Comparison of ENCODE assay signal across 18 cellular contexts in the genomic region with DNA sequence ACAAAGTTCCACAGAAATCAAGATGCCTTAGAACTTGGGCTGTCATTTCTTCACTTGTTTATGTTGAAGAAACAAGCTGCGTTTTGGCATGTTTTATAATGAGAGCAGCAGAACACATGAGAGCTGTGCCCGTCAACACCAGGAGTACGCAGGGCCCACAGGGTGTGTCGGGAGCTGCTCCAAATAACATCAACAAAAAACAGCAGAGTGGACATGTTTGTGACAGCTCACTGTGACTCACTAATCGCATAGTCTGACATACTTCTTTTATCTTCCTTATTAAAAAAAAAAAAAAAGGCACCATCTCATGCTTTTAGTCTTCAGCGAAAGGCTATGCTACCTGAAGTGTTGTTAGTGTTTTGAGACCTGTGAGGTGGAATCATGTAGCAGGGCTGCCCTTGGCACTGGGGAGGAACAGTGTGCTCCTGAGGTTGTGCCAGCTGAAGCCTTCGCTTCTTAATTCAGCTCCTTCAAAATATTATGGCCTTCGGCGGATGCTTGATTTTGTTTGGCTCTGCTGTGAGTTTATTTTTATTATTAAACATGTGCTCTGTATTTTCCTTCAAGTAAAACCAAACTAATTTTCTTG. TPM values are rescaled to one million over a fixed set of nuclear protein-coding genes. Genes with fewer than 3 reads are reported as not detected.
A peak's percentile ranks its signal among the peaks of the same experiment; 100 is the strongest.
DNase-seq lines count a peak whose midpoint lies in the region; ATAC-seq, FAIRE-seq and TF ChIP-seq lines count a peak whose summit lies in the region.
"Had no signal": no experiment of that assay in that cellular context is flagged by ENCODE, and none has a peak within 500 bp of the region (broad histone marks: within the 10 kb centered on the region; RNA-seq: fewer than 3 reads in every experiment).

No MANE protein-coding gene starts in this region.

- in situ Hi-C loops in K562 (cut with MboI) = no loop called here

- CTCF ChIA-PET in K562 (lab: Yijun Ruan, JAX; ENCODE audit: low intra/inter-chr PET ratio) = no interaction called here

- no peak overlapping the region for H2AFZ ChIP-seq in K562 (ENCODE audit: low read depth, low read length)
- H2AFZ ChIP-seq: hepatocyte had no signal

- intact Hi-C loops in K562 (cut with micrococcal nuclease) (no loop called here), left lung (cut with DNase I) (no loop called here)

- TF ChIP-seq CTCF in K562 (IDR thresholded peaks at IDR 0.05 in 2 of 3, conservative IDR thresholded peaks at IDR 0.05 in 1 of 3; ENCODE audit: insufficient read depth in 2 of 3, low read depth in 1 of 3, low read length in 3 of 3) (no peak), left lung (IDR thresholded peaks at IDR 0.05) (no peak)

- TF ChIP-seq POLR2A in K562 (conservative IDR thresholded peaks at IDR 0.05) = no peak

- H3K4me1 ChIP-seq in K562 (replicated peaks in 1 of 2; ENCODE audit: control insufficient read depth in 2 of 2, insufficient read depth in 2 of 2, low read length in 2 of 2) = peaks cover 0 to 2% of the 10 kb centered on the region in 2 experiments; a peak in 2 of 5 replicates
- peaks cover 0 to 3% of the 10 kb centered on the region in 2 donors for H3K4me1 ChIP-seq in left lung
- H3K4me1 ChIP-seq: body of pancreas had no signal

- FAIRE-seq in K562 (lab: Jason Lieb, UNC) = no peak

- no peaks in the 10 kb centered on the region; the same call in 1 of the 2 replicates for H3K9me3 ChIP-seq in K562 (replicated peaks; ENCODE audit: control insufficient read depth, insufficient read depth, low read depth, low read length)
- H3K9me3 ChIP-seq in left lung = no peaks in the 10 kb centered on the region
- H3K9me3 ChIP-seq: body of pancreas, thyroid gland had no signal

- no peaks in the 10 kb centered on the region for H3K9me1 ChIP-seq in K562 (ENCODE audit: control insufficient read depth, insufficient read depth, low read length)

- H3K4me2 ChIP-seq in K562 (ENCODE audit: insufficient read depth, low read length) = no peak overlapping the region
- H3K4me2 ChIP-seq: hepatocyte had no signal

- H3K27ac ChIP-seq in K562 (ENCODE audit: extremely low read depth, low read depth, low read length) (no peak overlapping the region), left lung (peak overlapping the region in 1 of 2 donors; percentile 15)
- H3K27ac ChIP-seq: body of pancreas, hepatocyte had no signal

- TF ChIP-seq RAD21 in K562 (CRISPR knock-in tag; conservative IDR thresholded peaks at IDR 0.05 in 1 of 2, IDR thresholded peaks at IDR 0.05 in 1 of 2) = no peak

- no peak for ATAC-seq in K562
- peak; percentile 21 for ATAC-seq in left lung
- no peak for ATAC-seq in HG03439 (IDR thresholded peaks at IDR 0.05; ENCODE audit: unreplicated experiment)
- no peak for ATAC-seq in GM21717 (IDR thresholded peaks at IDR 0.05; ENCODE audit: unreplicated experiment)
- ATAC-seq: body of pancreas had no signal

- H3K27me3 ChIP-seq in K562 (ENCODE audit: control insufficient read depth in 2 of 2, insufficient read depth in 2 of 2, low read length in 2 of 2) (peaks cover 11 to 27% of the 10 kb centered on the region in 2 experiments; a peak in 3 of 5 replicates), left lung (no peaks in the 10 kb centered on the region)
- H3K27me3 ChIP-seq: body of pancreas, hepatocyte, thyroid gland had no signal

- POLR2A ChIA-PET in K562 (lab: Yijun Ruan, JAX) = interaction anchor here (0.8 to 1.0 kb wide), 2 partner anchors 14 to 25 kb away, joined by 3 read pairs; no protein-coding TSS in a partner anchor

- DNase-seq in HT1080 (ENCODE audit: low read depth) (peak; percentile 21), K562 (ENCODE audit: extremely low read depth in 1 of 4, low spot score in 3 of 4) (no peak), left lung (no peak), globus pallidus (ENCODE audit: low spot score) (no peak)
- DNase-seq in activated CD4-positive, alpha-beta T cell treated with anti-CD3 and anti-CD28 coated beads, Interleukin-2, amount 50 U/mL, for 48 hours = no peak
- DNase-seq: activated CD8-positive, alpha-beta memory T cell treated with anti-CD3 and anti-CD28 coated beads, Interleukin-2, amount 50 U/mL, for 4 hours; activated naive CD4-positive, alpha-beta T cell; body of pancreas; dermis blood vessel endothelial cell; DMS53; kidney glomerular epithelial cell; NCI-H146; NCI-H446 treated with DMSO at 0.1 percent for 48 hours; stimulated activated CD4-positive, alpha-beta T cell treated with anti-CD3 and anti-CD28 coated beads, Interleukin-4, amount 100 ng/mL, for 4 hours; thyroid gland had no signal

- no peak overlapping the region for H3K9ac ChIP-seq in K562 (ENCODE audit: insufficient read depth in 1 of 2, low read depth in 2 of 2, low read length in 2 of 2)

- H3K36me3 ChIP-seq in K562 (ENCODE audit: control insufficient read depth, insufficient read depth, low read length) = no peaks in the 10 kb centered on the region
- peaks cover 0 to 26% of the 10 kb centered on the region in 2 donors for H3K36me3 ChIP-seq in left lung

- WGBS in K562 (ENCODE audit: insufficient coverage, low coverage, missing lambda C conversion rate) = 34% methylated on average over 9 of the region's 9 CpGs

- H3K4me3 ChIP-seq in K562 (no peak overlapping the region), left lung (no peak overlapping the region)
- H3K4me3 ChIP-seq: body of pancreas, hepatocyte, thyroid gland had no signal

- BruUV-seq in K562 (replicated peaks; lab: Mats Ljungman, UMichigan) = no TSS peak

- no peaks in the 10 kb centered on the region for H3K79me2 ChIP-seq in K562 (ENCODE audit: control insufficient read depth, insufficient read depth, low read length)
- H3K79me2 ChIP-seq: hepatocyte had no signal

- H4K20me1 ChIP-seq in K562 (replicated peaks; ENCODE audit: control insufficient read depth, insufficient read depth, low read length) = no peaks in the 10 kb centered on the region; the same call in 1 of the 2 replicates

- no peak for TF ChIP-seq EP300 in K562 (IDR thresholded peaks at IDR 0.05; ENCODE audit: low read length)

TF ChIP-seq in K562, 482 proteins besides CTCF, POLR2A, EP300 and RAD21:
- TF ChIP-seq TAF7 (tag; IDR thresholded peaks at IDR 0.05) = no peak
- no peak for TF ChIP-seq SPI1 (IDR thresholded peaks at IDR 0.05; ENCODE audit: borderline replicate concordance, low read depth, low read length)
- peak; percentile 60 for TF ChIP-seq FOSL1 (tag; conservative IDR thresholded peaks at IDR 0.05)

RNA-seq across cellular contexts. Expression of gene FHDC1, which starts 32.8 kb away (rescaled TPM):
- total RNA-seq in HT1080 (2014; rRNA removed; shearing (Covaris generic)) = 0.03 and 0.23 TPM in 2 replicates
- polyA plus RNA-seq in HT1080 (2015; cell fraction: cytosol; rRNA removed) = 0.23 and 0.45 TPM in 2 replicates
- 1.5 and 1.6 TPM in 2 replicates for polyA plus RNA-seq in HT1080 (2015; cell fraction: nucleus; rRNA removed)
- 0.83 and 1.1 TPM in 2 replicates for total RNA-seq in K562 (2011; cell fraction: chromatin; rRNA removed; ENCODE audit: low replicate concordance)
- total RNA-seq in K562 (2011; cell fraction: nucleolus; rRNA removed) = 0.53 and 0.83 TPM in 2 replicates
- total RNA-seq in K562 (2011; cell fraction: nucleoplasm; rRNA removed) = 0.51 and 0.69 TPM in 2 replicates
- 0.04 and 0.05 TPM in 2 replicates for total RNA-seq in K562 (2014; rRNA removed)
- total RNA-seq in K562 (2014; rRNA removed; fragmentation: Illumina TruSeq; extraction: Trizol) = 0.07 and 0.10 TPM in 2 replicates
- total RNA-seq in K562 (2015; rRNA removed; fragmentation: Illumina TruSeq; extraction: Trizol) = 0.04 TPM in 2 replicates
- total RNA-seq in K562 (2021) = 0.16 and 0.18 TPM in 2 replicates
- 0.43 and 0.66 TPM in 2 replicates for polyA plus RNA-seq in K562 (2011; rRNA removed)
- 0.33 and 0.59 TPM in 2 replicates for polyA plus RNA-seq in K562 (2011; cell fraction: cytosol; rRNA removed)
- 1.6 and 1.9 TPM in 2 replicates for polyA plus RNA-seq in K562 (2011; cell fraction: nucleus; rRNA removed)
- polyA plus RNA-seq in K562 (2012) = 0.12 and 0.24 TPM in 2 replicates
- 0.07 and 0.10 TPM in 2 replicates for polyA plus RNA-seq in K562 (2014; fragmentation: Illumina TruSeq; extraction: Trizol)
- under 1 TPM; 0.01 to 0.08 TPM for polyA plus RNA-seq in K562 (2014; fragmentation: Nextera tagmentation; extraction: Ambion mirVana)
- 0.03 and 0.16 TPM in 2 replicates for polyA plus RNA-seq in K562 (2014; rRNA removed)
- polyA minus RNA-seq in K562 (2011; rRNA and poly(A)+ RNA removed) = 0.49 and 0.90 TPM in 2 replicates
- polyA minus RNA-seq in K562 (2011; cell fraction: cytosol; rRNA and poly(A)+ RNA removed) = 0.76 and 1.6 TPM in 2 replicates
- polyA minus RNA-seq in K562 (2011; cell fraction: nucleus; rRNA and poly(A)+ RNA removed) = 0.67 and 1.1 TPM in 2 replicates
- total RNA-seq in left lung = 10 to 100 TPM; 22.4 to 32.9 TPM

Comparison
In these comparisons a context has a peak if more than half of its experiments do, and no peak if none do; other contexts are left out.
1. RNA of gene FHDC1, which starts 32.8 kb away (total RNA-seq): 22.4 to 32.9 TPM in left lung; 0.03 to 0.23 TPM in HT1080 and 0.04 to 1.1 TPM in K562; every median in the first group is over 10 times any median in the second.